22 cellular contexts compared by ENCODE assay signal in the genomic region with DNA sequence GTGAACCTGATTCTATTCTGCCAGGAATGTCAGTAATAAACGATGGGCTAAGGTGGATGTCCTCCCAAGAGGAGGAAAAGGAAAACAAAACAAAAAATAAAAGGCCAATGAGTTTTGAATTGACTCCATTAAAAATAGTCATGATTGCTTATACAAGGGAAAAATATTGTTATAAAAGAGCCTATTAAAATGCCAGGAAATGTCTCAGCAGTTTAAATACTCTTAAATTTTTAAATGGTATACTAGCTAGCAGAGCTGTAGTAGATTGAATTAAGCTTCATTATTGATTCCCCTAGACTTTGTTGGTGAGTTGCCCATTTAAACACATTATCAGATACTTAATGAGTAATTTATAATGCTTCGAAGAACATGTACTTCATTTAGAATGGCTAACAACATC.
"Had no signal": no experiment of that assay in that cellular context is flagged by ENCODE, and none has a peak within 500 bp of the region (broad histone marks: within the 10 kb centered on the region; RNA-seq: fewer than 3 reads in every experiment).

No MANE protein-coding gene starts in this region.

- H3K27me3 ChIP-seq: Peyer's patch, SJCRH30 had no signal

- H3K4me2 ChIP-seq: PC-9 had no signal

- DNase-seq: Karpas-422, KG1, NCI-H1092, NCI-H1105 treated with DMSO at 0.1 percent for 48 hours, NCI-H1417 treated with DMSO at 0.1 percent for 48 hours, NCI-H146, NCI-H1694 treated with DMSO at 0.1 percent for 48 hours, NCI-H1930, NCI-H2081, NCI-H2107, NCI-H2227 treated with DMSO at 0.1 percent for 48 hours, NCI-H446, NCI-H510A, NCI-H524 treated with DMSO at 0.1 percent for 48 hours, NCI-H82, PC-9, Peyer's patch, SHP77 treated with DMSO at 0.1 percent for 48 hours, SJCRH30, SW 1271, T-cell had no signal

- H2AFZ ChIP-seq: PC-9 had no signal

- H3K36me3 ChIP-seq: Peyer's patch, SJCRH30 had no signal

- ATAC-seq: Right ventricle myocardium inferior, T-cell had no signal

- H3K9me3 ChIP-seq: Peyer's patch, SJCRH30 had no signal

- H3K4me3 ChIP-seq: PC-9, Peyer's patch, SJCRH30 had no signal

- H3K27ac ChIP-seq: PC-9, Peyer's patch, SJCRH30 had no signal

- H3K4me1 ChIP-seq: Peyer's patch, SJCRH30 had no signal
